ENCODE assay signal across 10 cellular contexts in the genomic region with DNA sequence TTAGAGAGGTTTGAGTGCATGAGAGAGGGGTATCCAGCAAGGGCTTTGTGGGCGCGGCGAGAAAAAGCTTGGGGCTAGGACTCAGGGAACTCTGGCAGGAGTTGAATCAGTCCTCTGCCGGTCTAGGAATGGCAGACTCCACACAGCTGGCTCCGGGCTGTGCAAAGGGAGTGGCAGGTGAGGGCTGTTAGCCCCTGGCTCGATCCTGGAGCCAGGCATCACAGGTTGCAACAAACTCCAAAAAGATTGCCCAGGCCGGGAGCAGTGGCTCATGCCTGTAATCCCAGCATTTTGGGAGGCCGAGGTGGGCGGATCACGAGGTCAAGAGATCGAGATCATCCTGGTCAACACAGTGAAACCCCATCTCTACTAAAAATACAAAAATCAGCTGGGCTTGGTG. TPM values are rescaled to one million over a fixed set of nuclear protein-coding genes. Genes with fewer than 3 reads are reported as not detected.
DNase-seq lines count a peak whose midpoint lies in the region; ATAC-seq and TF ChIP-seq lines count a peak whose summit lies in the region.
"Not testable (repeated sequence)": the region's sequence is repeated elsewhere in the genome, so short reads cannot be mapped to it uniquely, and the experiment has no call there.
"Had no signal": no experiment of that assay in that cellular context is flagged by ENCODE, and none has a peak within 500 bp of the region (broad histone marks: within the 10 kb centered on the region; RNA-seq: fewer than 3 reads in every experiment).

No MANE protein-coding gene starts in this region.

- H3K4me1 ChIP-seq in IMR-90 (ENCODE audit: control insufficient read depth, insufficient read depth, low read length) (peaks cover 17% of the 10 kb centered on the region), RWPE2 (ENCODE audit: insufficient read depth, poor library complexity, severe bottlenecking) (peaks cover 37% of the 10 kb centered on the region), esophagus squamous epithelium (peaks cover 25 to 84% (median 67%) of the 10 kb centered on the region in 3 donors), left ventricle myocardium inferior (peaks cover 26% of the 10 kb centered on the region), sigmoid colon (peaks cover 0 to 75% (median 47%) of the 10 kb centered on the region in 4 donors), transverse colon (peaks cover 0 to 33% (median 3%) of the 10 kb centered on the region in 4 donors)
- not testable (repeated sequence) for H3K4me1 ChIP-seq in breast epithelium

- not testable (repeated sequence) for H4K91ac ChIP-seq in IMR-90 (ENCODE audit: insufficient read depth, low read depth, low read length)

- H3K36me3 ChIP-seq in IMR-90 (ENCODE audit: control insufficient read depth, insufficient read depth, low read length); RWPE2 (ENCODE audit: low read depth); breast epithelium; esophagus squamous epithelium; left ventricle myocardium inferior; sigmoid colon; transverse colon: not testable (repeated sequence)

- not testable (repeated sequence) for H3K79me1 ChIP-seq in IMR-90 (ENCODE audit: low read depth in 1 of 2, low read length in 2 of 2)

- H2AK9ac ChIP-seq in IMR-90 (replicated peaks; ENCODE audit: low read depth, low read length, poor library complexity) = not testable (repeated sequence)

- in situ Hi-C loops in IMR-90 (cut with MboI; ENCODE audit: low sequenced_read_pairs) = not testable (repeated sequence)
- in situ Hi-C loops in transverse colon (cut with MboI; ENCODE audit: low pct_ligation_motif_present in 1 of 4, low pct_unique_long_range_greater_than_20kb in 1 of 4, low sequenced_read_pairs in 3 of 4) = loop anchor here in 1 of 4 donors (25.0 kb wide), 1 partner anchor 422 kb away; no protein-coding TSS in a partner anchor

- not testable (repeated sequence) for H3K14ac ChIP-seq in IMR-90 (replicated peaks; ENCODE audit: low read depth, low read length)

- not testable (repeated sequence) for H3K4me3 Mint-ChIP-seq in natural killer cell treated with Interleukin-12 subunit alpha and Interleukin-12 subunit beta and Interleukin-15 and Interleukin-18, amount 100 ng/mL, for 72 hours

- H3K4ac ChIP-seq in IMR-90 (ENCODE audit: low read depth, low read length) = peak overlapping the region; percentile 30

- intact Hi-C loops in IMR-90 (cut with micrococcal nuclease); breast epithelium (cut with DNase I; ENCODE audit: low total_unique reads); esophagus squamous epithelium (cut with DNase I); left ventricle myocardium inferior (cut with micrococcal nuclease); sigmoid colon (cut with DNase I); transverse colon (cut with DNase I; ENCODE audit: low total_unique reads): not testable (repeated sequence)

- dilution Hi-C loops in IMR-90 (cut with HindIII; ENCODE audit: low sequenced_read_pairs, unreplicated experiment) = not testable (repeated sequence)

- CTCF ChIA-PET in IMR-90 (lab: Yijun Ruan, JAX) = interaction anchor here (1.3 kb wide), 1 partner anchor 59 kb away, joined by 4 read pairs; no protein-coding TSS in a partner anchor

- TF ChIP-seq CTCF in IMR-90 (conservative IDR thresholded peaks at IDR 0.05; ENCODE audit: low read depth, low read length); RWPE2 (IDR thresholded peaks at IDR 0.05; ENCODE audit: poor library complexity, severe bottlenecking); breast epithelium (IDR thresholded peaks at IDR 0.05); esophagus squamous epithelium (IDR thresholded peaks at IDR 0.05); left ventricle myocardium inferior (IDR thresholded peaks at IDR 0.05; ENCODE audit: borderline replicate concordance); sigmoid colon (IDR thresholded peaks at IDR 0.05); transverse colon (IDR thresholded peaks at IDR 0.05): not testable (repeated sequence)

- H3K9me1 ChIP-seq in IMR-90 (ENCODE audit: insufficient read depth, low read length) = not testable (repeated sequence)

- not testable (repeated sequence) for H3K23ac ChIP-seq in IMR-90 (ENCODE audit: low read depth, low read length)

- not testable (repeated sequence) for H3K4me2 ChIP-seq in IMR-90 (ENCODE audit: low read depth, low read length)

- H2BK5ac ChIP-seq in IMR-90 (ENCODE audit: low read depth, low read length, poor library complexity, severe bottlenecking) = not testable (repeated sequence)

- WGBS in IMR-90 (ENCODE audit: extremely low coverage in 2 of 2, insufficient read length in 1 of 2), 2 experiments = no CpG with 5 or more reads among the region's 11 CpGs
- 30 to 33% methylated on average over 8 to 10 of the region's 11 CpGs for WGBS in esophagus squamous epithelium, 2 donors
- WGBS in sigmoid colon, 2 donors = 73 to 79% methylated on average over 11 of the region's 11 CpGs
- WGBS in transverse colon (ENCODE audit: low coverage in 1 of 2), 2 donors = 61% methylated on average over 11 of the region's 11 CpGs; no CpG with 5 or more reads in 1 of the 2 donors

- H2BK20ac ChIP-seq in IMR-90 (ENCODE audit: low read depth, low read length) = not testable (repeated sequence)

- H3K4me3 ChIP-seq in IMR-90 (ENCODE audit: insufficient read depth, low read depth, low read length); RWPE2 (ENCODE audit: severe bottlenecking); breast epithelium; esophagus squamous epithelium; left ventricle myocardium inferior; sigmoid colon; transverse colon: not testable (repeated sequence)

- H2BK120ac ChIP-seq in IMR-90 (ENCODE audit: low read depth, low read length) = peak overlapping the region; percentile 65; the same call in 1 of the 2 replicates

- H3K27ac Mint-ChIP-seq in natural killer cell treated with Interleukin-12 subunit alpha and Interleukin-12 subunit beta and Interleukin-15 and Interleukin-18, amount 100 ng/mL, for 72 hours = not testable (repeated sequence)

- H3K9me3 ChIP-seq in IMR-90 (ENCODE audit: control insufficient read depth, insufficient read depth, low read length); RWPE2 (ENCODE audit: severe bottlenecking); breast epithelium; esophagus squamous epithelium; left ventricle myocardium inferior (replicated peaks); sigmoid colon; transverse colon: not testable (repeated sequence)

- not testable (repeated sequence) for ATAC-seq in IMR-90 (ENCODE audit: low read depth); RWPE2 (ENCODE audit: low read depth); natural killer cell treated with Interleukin-12 subunit alpha and Interleukin-12 subunit beta and Interleukin-15 and Interleukin-18, amount 100 ng/mL, for 72 hours

- not testable (repeated sequence) for H3K36me3 Mint-ChIP-seq in natural killer cell treated with Interleukin-12 subunit alpha and Interleukin-12 subunit beta and Interleukin-15 and Interleukin-18, amount 100 ng/mL, for 72 hours

- H4K8ac ChIP-seq in IMR-90 (ENCODE audit: low read depth in 2 of 2, low read length in 2 of 2) = not testable (repeated sequence)

- POLR2A ChIA-PET in IMR-90 (lab: Charles Lee; ENCODE audit: unreplicated experiment) = not testable (repeated sequence)

- H3K9ac ChIP-seq in IMR-90 (ENCODE audit: low read depth, low read length) = not testable (repeated sequence)

- H2AK5ac ChIP-seq in IMR-90 (ENCODE audit: low read depth, low read length) = not testable (repeated sequence)

- not testable (repeated sequence) for H3K4me1 Mint-ChIP-seq in natural killer cell treated with Interleukin-12 subunit alpha and Interleukin-12 subunit beta and Interleukin-15 and Interleukin-18, amount 100 ng/mL, for 72 hours (ENCODE audit: low read depth in 2 of 2)

- H3K9me3 Mint-ChIP-seq in natural killer cell treated with Interleukin-12 subunit alpha and Interleukin-12 subunit beta and Interleukin-15 and Interleukin-18, amount 100 ng/mL, for 72 hours = not testable (repeated sequence)

- H3K27me3 ChIP-seq in IMR-90 (ENCODE audit: control insufficient read depth, insufficient read depth, low read length); RWPE2 (ENCODE audit: insufficient read depth, poor library complexity, severe bottlenecking); breast epithelium; esophagus squamous epithelium; left ventricle myocardium inferior (ENCODE audit: low read depth); sigmoid colon; transverse colon: not testable (repeated sequence)

- peak overlapping the region; percentile 19 for H2AFZ ChIP-seq in IMR-90 (replicated peaks; ENCODE audit: low read length, poor library complexity)

- peaks cover 13 to 32% of the 10 kb centered on the region in 2 donors for H3K27me3 Mint-ChIP-seq in natural killer cell treated with Interleukin-12 subunit alpha and Interleukin-12 subunit beta and Interleukin-15 and Interleukin-18, amount 100 ng/mL, for 72 hours

- H3K56ac ChIP-seq in IMR-90 (ENCODE audit: extremely low read depth, insufficient read depth, low read length) = not testable (repeated sequence)

- H3K18ac ChIP-seq in IMR-90 (ENCODE audit: low read depth, low read length) = not testable (repeated sequence)

- not testable (repeated sequence) for DNase-seq in IMR-90; RWPE2 (ENCODE audit: low spot score); breast epithelium (ENCODE audit: low spot score in 2 of 2); esophagus squamous epithelium (lab: John Stamatoyannopoulos, UW); left ventricle myocardium inferior; sigmoid colon; transverse colon
- peak; percentile 28 for DNase-seq in natural killer cell treated with Interleukin-12 subunit alpha and Interleukin-12 subunit beta and Interleukin-15 and Interleukin-18, amount 100 ng/mL, for 72 hours (ENCODE audit: low spot score)

- H4K5ac ChIP-seq in IMR-90 (ENCODE audit: low read depth, low read length) = not testable (repeated sequence)

- not testable (repeated sequence) for TF ChIP-seq POLR2A in IMR-90 (IDR thresholded peaks at IDR 0.05; ENCODE audit: low read depth, low read length); breast epithelium (IDR thresholded peaks at IDR 0.05); esophagus squamous epithelium (IDR thresholded peaks at IDR 0.05); sigmoid colon (IDR thresholded peaks at IDR 0.05); transverse colon (IDR thresholded peaks at IDR 0.05)

- BruUV-seq in IMR-90 (replicated peaks; lab: Mats Ljungman, UMichigan) = not testable (repeated sequence)

- not testable (repeated sequence) for TF ChIP-seq RAD21 in IMR-90 (IDR thresholded peaks at IDR 0.05; ENCODE audit: low read length)

- H3K27ac ChIP-seq in IMR-90 (ENCODE audit: insufficient read depth, low read length) = not testable (repeated sequence)
- H3K27ac ChIP-seq in RWPE2 (ENCODE audit: poor library complexity, severe bottlenecking) (peak overlapping the region; percentile 88), breast epithelium (peak overlapping the region; percentile 60 to 85), esophagus squamous epithelium (peak overlapping the region; percentile 72 to 84 (median 74)), left ventricle myocardium inferior (replicated peaks) (peak overlapping the region; percentile 58), sigmoid colon (peak overlapping the region; percentile 45 to 66 (median 54)), transverse colon (peak overlapping the region in 3 of 4 donors; percentile 5 to 27 (median 22))

- TF ChIP-seq EP300 in sigmoid colon (IDR thresholded peaks at IDR 0.05); transverse colon (IDR thresholded peaks at IDR 0.05; ENCODE audit: low read depth): not testable (repeated sequence)

- not testable (repeated sequence) for H4K20me1 ChIP-seq in IMR-90 (ENCODE audit: insufficient read depth, low read length)

- H2BK15ac ChIP-seq in IMR-90 (ENCODE audit: low read depth, low read length) = 0 out of 3 replicates have a peak overlapping the region, but pooled peaks have one; percentile 29

RNA-seq across cellular contexts. Expression of gene IGFBP5, which starts 20.2 kb away (rescaled TPM):
- total RNA-seq in IMR-90 (2012; rRNA removed) (392 and 433 TPM in 2 replicates), breast epithelium (1,000 to 10,000 TPM in 1 of 3 donors, 100 to 1,000 TPM in 2; 161 to 1,107 (median 177) TPM), esophagus squamous epithelium (100 to 1,000 TPM in 2 of 4 donors, 10 to 100 TPM in 2; 26.9 to 899 (median 95.4) TPM), left ventricle myocardium inferior (138 TPM), sigmoid colon (100 to 1,000 TPM; 254 to 773 (median 488) TPM), transverse colon (100 to 1,000 TPM; 146 to 263 (median 190) TPM)
- polyA plus RNA-seq in IMR-90 (2012; rRNA removed) (1,339 and 1,767 TPM in 2 replicates), sigmoid colon (100 to 1,000 TPM in 1 of 3 donors, 10 to 100 TPM in 2; 13.6 to 131 (median 36.0) TPM)
- polyA plus RNA-seq in IMR-90 (2012; cell fraction: cytosol; rRNA removed) = 847 and 1,056 TPM in 2 replicates
- 732 and 841 TPM in 2 replicates for polyA plus RNA-seq in IMR-90 (2012; cell fraction: nucleus; rRNA removed; ENCODE audit: low replicate concordance)
- total RNA-seq in natural killer cell treated with Interleukin-12 subunit alpha and Interleukin-12 subunit beta and Interleukin-15 and Interleukin-18, amount 100 ng/mL, for 72 hours = under 1 TPM in 1 of 2 donors, not detected in 1; 0.08 TPM
- total RNA-seq: CD8-positive, alpha-beta memory T cell; HT-29 had no signal
- polyA plus RNA-seq: CD8-positive, alpha-beta memory T cell had no signal

Comparison
In these comparisons a context has a peak if more than half of its experiments do, and no peak if none do; other contexts are left out.
1. RNA of gene IGFBP5, which starts 20.2 kb away (total RNA-seq): 254 to 773 TPM in sigmoid colon, 392 to 433 TPM in IMR-90, 146 to 263 TPM in transverse colon, 161 to 1,107 TPM in breast epithelium, 138 TPM in left ventricle myocardium inferior (single experiment) and 26.9 to 899 TPM in esophagus squamous epithelium; 0.08 TPM in natural killer cell treated with Interleukin-12 subunit alpha and Interleukin-12 subunit beta and Interleukin-15 and Interleukin-18, amount 100 ng/mL, for 72 hours; every median in the first group is over 10 times any median in the second.